In genomic region chr19:39126593-39127187, GRCh38 we compare ENCODE assay signal across 1 cellular context.
TF ChIP-seq lines count a peak whose summit lies in the region.

No MANE protein-coding gene starts in this region.

TF ChIP-seq in HEK293, 187 proteins besides CTCF, POLR2A, EP300 and RAD21 (continued from another document):
- peak; percentile 71; the same call in 1 of the 2 replicates for TF ChIP-seq ZNF639 (tag by site-specific recombination; IDR thresholded peaks at IDR 0.05)
- no peak for TF ChIP-seq MEIS1 (CRISPR knock-in tag; IDR thresholded peaks at IDR 0.05; ENCODE audit: borderline replicate concordance)
- TF ChIP-seq ZBTB7A (tag by site-specific recombination; IDR thresholded peaks at IDR 0.05; ENCODE audit: low read depth), result no peak
- peak; percentile 60; the same call in 1 of the 2 replicates for TF ChIP-seq ZNF394 (tag by site-specific recombination; IDR thresholded peaks at IDR 0.05; ENCODE audit: borderline replicate concordance)
- TF ChIP-seq ZFP41 (tag by site-specific recombination; IDR thresholded peaks at IDR 0.05; ENCODE audit: borderline replicate concordance), result no peak
- peak; percentile 90 for TF ChIP-seq ZNF501 (tag by site-specific recombination; IDR thresholded peaks at IDR 0.05)
- peak; percentile 82 for TF ChIP-seq PRDM10 (tag by site-specific recombination; IDR thresholded peaks at IDR 0.05)
- TF ChIP-seq ZBTB17 (tag by site-specific recombination; IDR thresholded peaks at IDR 0.05), result peak; percentile 81
- no peak for TF ChIP-seq ZNF610 (tag by site-specific recombination; IDR thresholded peaks at IDR 0.05; ENCODE audit: borderline replicate concordance)
- no peak for TF ChIP-seq ZNF112 (tag by site-specific recombination; IDR thresholded peaks at IDR 0.05)
- TF ChIP-seq GLI4 (tag by site-specific recombination; IDR thresholded peaks at IDR 0.05), result no peak
- TF ChIP-seq ZBTB44 (tag by site-specific recombination; IDR thresholded peaks at IDR 0.05), result peak; percentile 84; the same call in 1 of the 2 replicates
- TF ChIP-seq ZNF354C (tag by site-specific recombination; IDR thresholded peaks at IDR 0.05; ENCODE audit: borderline replicate concordance, low read depth), result no peak
- peak; percentile 88 for TF ChIP-seq ZBTB8A (tag by site-specific recombination; IDR thresholded peaks at IDR 0.05)
- TF ChIP-seq KLF8 (tag by site-specific recombination; IDR thresholded peaks at IDR 0.05), result peak; percentile 78
- peak; percentile 79 for TF ChIP-seq WT1 (tag by site-specific recombination; IDR thresholded peaks at IDR 0.05)
- TF ChIP-seq ZNF658 (tag by site-specific recombination; IDR thresholded peaks at IDR 0.05), result no peak
- TF ChIP-seq KLF1 (tag by site-specific recombination; IDR thresholded peaks at IDR 0.05), result peak; percentile 100
- TF ChIP-seq, protein P1, sequence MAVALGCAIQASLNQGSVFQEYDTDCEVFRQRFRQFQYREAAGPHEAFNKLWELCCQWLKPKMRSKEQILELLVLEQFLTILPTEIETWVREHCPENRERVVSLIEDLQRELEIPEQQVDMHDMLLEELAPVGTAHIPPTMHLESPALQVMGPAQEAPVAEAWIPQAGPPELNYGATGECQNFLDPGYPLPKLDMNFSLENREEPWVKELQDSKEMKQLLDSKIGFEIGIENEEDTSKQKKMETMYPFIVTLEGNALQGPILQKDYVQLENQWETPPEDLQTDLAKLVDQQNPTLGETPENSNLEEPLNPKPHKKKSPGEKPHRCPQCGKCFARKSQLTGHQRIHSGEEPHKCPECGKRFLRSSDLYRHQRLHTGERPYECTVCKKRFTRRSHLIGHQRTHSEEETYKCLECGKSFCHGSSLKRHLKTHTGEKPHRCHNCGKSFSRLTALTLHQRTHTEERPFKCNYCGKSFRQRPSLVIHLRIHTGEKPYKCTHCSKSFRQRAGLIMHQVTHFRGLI (tag by site-specific recombination; IDR thresholded peaks at IDR 0.05), result peak; percentile 43; the same call in 1 of the 2 replicates
- TF ChIP-seq ZBTB26 (tag by site-specific recombination; optimal IDR thresholded peaks at IDR 0.05), result no peak
- TF ChIP-seq ZNF302 (tag by site-specific recombination; IDR thresholded peaks at IDR 0.05; ENCODE audit: low read depth), result no peak
- TF ChIP-seq, protein P2, sequence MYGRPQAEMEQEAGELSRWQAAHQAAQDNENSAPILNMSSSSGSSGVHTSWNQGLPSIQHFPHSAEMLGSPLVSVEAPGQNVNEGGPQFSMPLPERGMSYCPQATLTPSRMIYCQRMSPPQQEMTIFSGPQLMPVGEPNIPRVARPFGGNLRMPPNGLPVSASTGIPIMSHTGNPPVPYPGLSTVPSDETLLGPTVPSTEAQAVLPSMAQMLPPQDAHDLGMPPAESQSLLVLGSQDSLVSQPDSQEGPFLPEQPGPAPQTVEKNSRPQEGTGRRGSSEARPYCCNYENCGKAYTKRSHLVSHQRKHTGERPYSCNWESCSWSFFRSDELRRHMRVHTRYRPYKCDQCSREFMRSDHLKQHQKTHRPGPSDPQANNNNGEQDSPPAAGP (tag by site-specific recombination; IDR thresholded peaks at IDR 0.05), result peak; percentile 99
- TF ChIP-seq ZNF670 (tag by site-specific recombination; IDR thresholded peaks at IDR 0.05; ENCODE audit: low read depth), result no peak
- TF ChIP-seq ZNF837 (tag by site-specific recombination; IDR thresholded peaks at IDR 0.05), result no peak
- TF ChIP-seq BCL11B (tag by site-specific recombination; IDR thresholded peaks at IDR 0.05; ENCODE audit: low read depth), result peak; percentile 86; the same call in 1 of the 2 replicates
- TF ChIP-seq, protein P3, sequence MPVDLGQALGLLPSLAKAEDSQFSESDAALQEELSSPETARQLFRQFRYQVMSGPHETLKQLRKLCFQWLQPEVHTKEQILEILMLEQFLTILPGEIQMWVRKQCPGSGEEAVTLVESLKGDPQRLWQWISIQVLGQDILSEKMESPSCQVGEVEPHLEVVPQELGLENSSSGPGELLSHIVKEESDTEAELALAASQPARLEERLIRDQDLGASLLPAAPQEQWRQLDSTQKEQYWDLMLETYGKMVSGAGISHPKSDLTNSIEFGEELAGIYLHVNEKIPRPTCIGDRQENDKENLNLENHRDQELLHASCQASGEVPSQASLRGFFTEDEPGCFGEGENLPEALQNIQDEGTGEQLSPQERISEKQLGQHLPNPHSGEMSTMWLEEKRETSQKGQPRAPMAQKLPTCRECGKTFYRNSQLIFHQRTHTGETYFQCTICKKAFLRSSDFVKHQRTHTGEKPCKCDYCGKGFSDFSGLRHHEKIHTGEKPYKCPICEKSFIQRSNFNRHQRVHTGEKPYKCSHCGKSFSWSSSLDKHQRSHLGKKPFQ (tag by site-specific recombination; IDR thresholded peaks at IDR 0.05), result peak; percentile 81
- TF ChIP-seq KLF16 (tag by site-specific recombination; IDR thresholded peaks at IDR 0.05), result no peak
- peak; percentile 48; the same call in 1 of the 2 replicates for TF ChIP-seq KLF9 (tag by site-specific recombination; IDR thresholded peaks at IDR 0.05; ENCODE audit: low read depth)
- TF ChIP-seq, protein P4, sequence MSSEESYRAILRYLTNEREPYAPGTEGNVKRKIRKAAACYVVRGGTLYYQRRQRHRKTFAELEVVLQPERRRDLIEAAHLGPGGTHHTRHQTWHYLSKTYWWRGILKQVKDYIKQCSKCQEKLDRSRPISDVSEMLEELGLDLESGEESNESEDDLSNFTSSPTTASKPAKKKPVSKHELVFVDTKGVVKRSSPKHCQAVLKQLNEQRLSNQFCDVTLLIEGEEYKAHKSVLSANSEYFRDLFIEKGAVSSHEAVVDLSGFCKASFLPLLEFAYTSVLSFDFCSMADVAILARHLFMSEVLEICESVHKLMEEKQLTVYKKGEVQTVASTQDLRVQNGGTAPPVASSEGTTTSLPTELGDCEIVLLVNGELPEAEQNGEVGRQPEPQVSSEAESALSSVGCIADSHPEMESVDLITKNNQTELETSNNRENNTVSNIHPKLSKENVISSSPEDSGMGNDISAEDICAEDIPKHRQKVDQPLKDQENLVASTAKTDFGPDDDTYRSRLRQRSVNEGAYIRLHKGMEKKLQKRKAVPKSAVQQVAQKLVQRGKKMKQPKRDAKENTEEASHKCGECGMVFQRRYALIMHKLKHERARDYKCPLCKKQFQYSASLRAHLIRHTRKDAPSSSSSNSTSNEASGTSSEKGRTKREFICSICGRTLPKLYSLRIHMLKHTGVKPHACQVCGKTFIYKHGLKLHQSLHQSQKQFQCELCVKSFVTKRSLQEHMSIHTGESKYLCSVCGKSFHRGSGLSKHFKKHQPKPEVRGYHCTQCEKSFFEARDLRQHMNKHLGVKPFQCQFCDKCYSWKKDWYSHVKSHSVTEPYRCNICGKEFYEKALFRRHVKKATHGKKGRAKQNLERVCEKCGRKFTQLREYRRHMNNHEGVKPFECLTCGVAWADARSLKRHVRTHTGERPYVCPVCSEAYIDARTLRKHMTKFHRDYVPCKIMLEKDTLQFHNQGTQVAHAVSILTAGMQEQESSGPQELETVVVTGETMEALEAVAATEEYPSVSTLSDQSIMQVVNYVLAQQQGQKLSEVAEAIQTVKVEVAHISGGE (tag by site-specific recombination; conservative IDR thresholded peaks at IDR 0.05; ENCODE audit: low read depth), result peak; percentile 74
- no peak for TF ChIP-seq ZNF664 (tag by site-specific recombination; IDR thresholded peaks at IDR 0.05)
- TF ChIP-seq, protein P5, sequence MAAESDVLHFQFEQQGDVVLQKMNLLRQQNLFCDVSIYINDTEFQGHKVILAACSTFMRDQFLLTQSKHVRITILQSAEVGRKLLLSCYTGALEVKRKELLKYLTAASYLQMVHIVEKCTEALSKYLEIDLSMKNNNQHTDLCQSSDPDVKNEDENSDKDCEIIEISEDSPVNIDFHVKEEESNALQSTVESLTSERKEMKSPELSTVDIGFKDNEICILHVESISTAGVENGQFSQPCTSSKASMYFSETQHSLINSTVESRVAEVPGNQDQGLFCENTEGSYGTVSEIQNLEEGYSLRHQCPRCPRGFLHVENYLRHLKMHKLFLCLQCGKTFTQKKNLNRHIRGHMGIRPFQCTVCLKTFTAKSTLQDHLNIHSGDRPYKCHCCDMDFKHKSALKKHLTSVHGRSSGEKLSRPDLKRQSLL (tag by site-specific recombination; IDR thresholded peaks at IDR 0.05), result no peak
- TF ChIP-seq ZNF580 (tag by site-specific recombination; IDR thresholded peaks at IDR 0.05), result peak; percentile 95
- TF ChIP-seq ZNF423 (tag by site-specific recombination; IDR thresholded peaks at IDR 0.05), result 0 out of 2 replicates have a peak, but pooled peaks have one; percentile 13
- TF ChIP-seq ZNF121 (tag by site-specific recombination; IDR thresholded peaks at IDR 0.05), result peak; percentile 72; the same call in 1 of the 2 replicates
- no peak for TF ChIP-seq ZNF26 (tag by site-specific recombination; IDR thresholded peaks at IDR 0.05)
- no peak for TF ChIP-seq ZNF596 (tag by site-specific recombination; IDR thresholded peaks at IDR 0.05)
- TF ChIP-seq ZNF660 (tag by site-specific recombination; IDR thresholded peaks at IDR 0.05), result no peak; the same call in 1 of the 2 replicates
- TF ChIP-seq HOXC10 (CRISPR knock-in tag; IDR thresholded peaks at IDR 0.05), result no peak
- peak; percentile 94 for TF ChIP-seq ZSCAN30 (tag by site-specific recombination; IDR thresholded peaks at IDR 0.05)
- peak; percentile 73 for TF ChIP-seq SP3 (tag by site-specific recombination; IDR thresholded peaks at IDR 0.05)
- peak; percentile 92; the same call in 1 of the 2 replicates for TF ChIP-seq REPIN1 (tag by site-specific recombination; IDR thresholded peaks at IDR 0.05; ENCODE audit: low read depth)
TF ChIP-seq in HEK293: peak in this region for 40.
